In genomic region chr18:48348739-48349138, GRCh38 we compare ENCODE assay signal across 24 cellular contexts.
A peak's percentile ranks its signal among the peaks of the same experiment; 100 is the strongest.
DNase-seq lines count a peak whose midpoint lies in the region; ATAC-seq and TF ChIP-seq lines count a peak whose summit lies in the region.
"Had no signal": no experiment of that assay in that cellular context is flagged by ENCODE, and none has a peak within 500 bp of the region (broad histone marks: within the 10 kb centered on the region; RNA-seq: fewer than 3 reads in every experiment).

No MANE protein-coding gene starts in this region.

- no peak overlapping the region for H3K4me2 ChIP-seq in MM.1S (ENCODE audit: low read depth, low read length)
- H3K4me2 ChIP-seq in hepatocyte: no peak overlapping the region

- intact Hi-C loops in cardiac septum (cut with DNase I) (no loop called here), right cardiac atrium (cut with DNase I) (no loop called here)

- H3K36me3 Mint-ChIP-seq in glutamatergic neuron (ENCODE audit: unreplicated experiment): no peaks in the 10 kb centered on the region
- H3K36me3 Mint-ChIP-seq: mesothelial cell of epicardium; naive thymus-derived CD4-positive, alpha-beta T cell had no signal

- peaks cover 8% of the 10 kb centered on the region for H3K27me3 Mint-ChIP-seq in glutamatergic neuron (ENCODE audit: unreplicated experiment)

- H3F3A ChIP-seq in MM.1S (ENCODE audit: insufficient read depth, low read length): no peaks in the 10 kb centered on the region

- H3K27ac ChIP-seq in right cardiac atrium (ENCODE audit: low read length) (no peak overlapping the region), foreskin keratinocyte (no peak overlapping the region), MM.1S (ENCODE audit: low read length) (no peak overlapping the region), hepatocyte (no peak overlapping the region)
- H3K27ac ChIP-seq: dorsolateral prefrontal cortex, transverse colon had no signal

- H3K36me3 ChIP-seq in MM.1S (replicated peaks; ENCODE audit: insufficient read depth, low read length) (no peaks in the 10 kb centered on the region), hepatocyte (replicated peaks; ENCODE audit: insufficient read depth, low read depth) (no peaks in the 10 kb centered on the region)
- H3K36me3 ChIP-seq: MG63, transverse colon had no signal

- no peaks in the 10 kb centered on the region for H4K20me1 ChIP-seq in MM.1S (ENCODE audit: insufficient read depth, low read length)
- no peaks in the 10 kb centered on the region for H4K20me1 ChIP-seq in hepatocyte (ENCODE audit: insufficient read depth, poor library complexity, severe bottlenecking)

- TF ChIP-seq CTCF in glutamatergic neuron (IDR thresholded peaks at IDR 0.05; ENCODE audit: partially characterized antibody, unreplicated experiment) (no peak), foreskin keratinocyte (conservative IDR thresholded peaks at IDR 0.05) (no peak), MM.1S (IDR thresholded peaks at IDR 0.05; ENCODE audit: low read length) (no peak), hepatocyte (IDR thresholded peaks at IDR 0.05; ENCODE audit: poor library complexity) (no peak)

- H3K27me3 ChIP-seq in right cardiac atrium (ENCODE audit: control insufficient read depth, insufficient read depth): no peaks in the 10 kb centered on the region
- H3K27me3 ChIP-seq in foreskin keratinocyte: peaks cover 25% of the 10 kb centered on the region
- H3K27me3 ChIP-seq in MM.1S (replicated peaks; ENCODE audit: insufficient read depth, low read length): no peaks in the 10 kb centered on the region
- no peaks in the 10 kb centered on the region for H3K27me3 ChIP-seq in hepatocyte
- H3K27me3 ChIP-seq: dorsolateral prefrontal cortex, MG63, transverse colon had no signal

- H3K9ac ChIP-seq in MM.1S (ENCODE audit: low read length): no peak overlapping the region

- 72% methylated on average over 2 of the region's 2 CpGs for WGBS in right cardiac atrium
- 74% methylated on average over 2 of the region's 2 CpGs for WGBS in hepatocyte (ENCODE audit: low lambda C conversion rate, missing lambda C conversion rate)

- peaks cover 16% of the 10 kb centered on the region for H3K4me1 Mint-ChIP-seq in glutamatergic neuron (ENCODE audit: low read depth, unreplicated experiment)
- H3K4me1 Mint-ChIP-seq: activated CD4-positive, alpha-beta T cell treated with anti-CD3 and anti-CD28 coated beads, Interleukin-2, amount 10 ng/mL, durations not matched to agents 24 days and 14 days had no signal

- H3K27ac Mint-ChIP-seq in glutamatergic neuron (ENCODE audit: unreplicated experiment): peak overlapping the region; percentile 80
- H3K27ac Mint-ChIP-seq: activated CD4-positive, alpha-beta T cell treated with anti-CD3 and anti-CD28 coated beads, Interleukin-2, amount 10 ng/mL, durations not matched to agents 24 days and 14 days; activated T-cell treated with anti-CD3 and anti-CD28 coated beads, Interleukin-2, amount 50 U/mL, for 24 hours; mesothelial cell of epicardium; naive thymus-derived CD4-positive, alpha-beta T cell had no signal

- H2AFZ ChIP-seq in MM.1S (ENCODE audit: low read length): no peak overlapping the region
- H2AFZ ChIP-seq in hepatocyte: no peak overlapping the region

- H3K4me1 ChIP-seq in right cardiac atrium (ENCODE audit: control insufficient read depth, insufficient read depth, low read length) (no peaks in the 10 kb centered on the region), foreskin keratinocyte (no peaks in the 10 kb centered on the region), MM.1S (ENCODE audit: low read length) (no peaks in the 10 kb centered on the region), hepatocyte (ENCODE audit: insufficient read depth) (no peaks in the 10 kb centered on the region)
- H3K4me1 ChIP-seq: transverse colon had no signal

- H3K4me3 ChIP-seq in right cardiac atrium (ENCODE audit: low read length): no peak overlapping the region
- H3K4me3 ChIP-seq in MM.1S (ENCODE audit: low read length): no peak overlapping the region
- no peak overlapping the region for H3K4me3 ChIP-seq in hepatocyte
- H3K4me3 ChIP-seq: dorsolateral prefrontal cortex, MG63, transverse colon had no signal

- H3K79me2 ChIP-seq in MM.1S (ENCODE audit: low read length): no peaks in the 10 kb centered on the region
- H3K79me2 ChIP-seq in hepatocyte: no peaks in the 10 kb centered on the region

- H3K9me2 ChIP-seq in MM.1S (replicated peaks; ENCODE audit: insufficient read depth, low read length) (no peaks in the 10 kb centered on the region), hepatocyte (replicated peaks; ENCODE audit: insufficient read depth) (no peaks in the 10 kb centered on the region)

- H3K9me3 ChIP-seq in right cardiac atrium (ENCODE audit: control insufficient read depth, low read length): no peaks in the 10 kb centered on the region
- H3K9me3 ChIP-seq in MM.1S (replicated peaks; ENCODE audit: insufficient read depth, low read length): no peaks in the 10 kb centered on the region
- H3K9me3 ChIP-seq in hepatocyte (ENCODE audit: low read depth): no peaks in the 10 kb centered on the region
- H3K9me3 ChIP-seq: MG63, transverse colon had no signal

- H3K4me3 Mint-ChIP-seq in glutamatergic neuron (ENCODE audit: unreplicated experiment): peak overlapping the region; percentile 10
- H3K4me3 Mint-ChIP-seq: activated CD4-positive, alpha-beta T cell treated with anti-CD3 and anti-CD28 coated beads, Interleukin-2, amount 10 ng/mL, durations not matched to agents 24 days and 14 days; activated T-cell treated with anti-CD3 and anti-CD28 coated beads, Interleukin-2, amount 50 U/mL, for 24 hours; mesothelial cell of epicardium; naive thymus-derived CD4-positive, alpha-beta T cell had no signal

- no peak for ATAC-seq in right cardiac atrium
- no peak for ATAC-seq in foreskin keratinocyte
- ATAC-seq in HG02870 (IDR thresholded peaks at IDR 0.05; ENCODE audit: unreplicated experiment): no peak
- ATAC-seq: HCT116; left ventricle myocardium superior; naive thymus-derived CD4-positive, alpha-beta T cell had no signal

- peaks cover 5% of the 10 kb centered on the region for H3K9me3 Mint-ChIP-seq in glutamatergic neuron (ENCODE audit: unreplicated experiment)
- H3K9me3 Mint-ChIP-seq: activated CD4-positive, alpha-beta T cell treated with anti-CD3 and anti-CD28 coated beads, Interleukin-2, amount 10 ng/mL, durations not matched to agents 24 days and 14 days; activated T-cell treated with anti-CD3 and anti-CD28 coated beads, Interleukin-2, amount 50 U/mL, for 24 hours; mesothelial cell of epicardium; naive thymus-derived CD4-positive, alpha-beta T cell had no signal

- DNase-seq in cardiac septum (ENCODE audit: low spot score): peak; percentile 64
- no peak for DNase-seq in right cardiac atrium
- DNase-seq in NCI-H2196 treated with DMSO at 0.1 percent for 48 hours (lab: John Stamatoyannopoulos, UW; ENCODE audit: unreplicated experiment): peak; percentile 57
- DNase-seq in glutamatergic neuron: peak; percentile 80
- no peak for DNase-seq in foreskin keratinocyte
- DNase-seq in MM.1S: no peak
- no peak for DNase-seq in hepatocyte (ENCODE audit: low spot score)
- DNase-seq: activated CD4-positive, alpha-beta T cell treated with anti-CD3 and anti-CD28 coated beads, Interleukin-2, amount 10 ng/mL, durations not matched to agents 24 days and 14 days; activated naive CD4-positive, alpha-beta T cell; activated T-cell treated with anti-CD3 and anti-CD28 coated beads, Interleukin-2, amount 50 U/mL, for 24 hours; cerebellar nuclear complex; dorsolateral prefrontal cortex; EL; KG1; left ventricle myocardium superior; MG63; naive thymus-derived CD4-positive, alpha-beta T cell; NCI-H2171; OCI-M1; retina; transverse colon had no signal

Comparison
In these comparisons a context has a peak if more than half of its experiments do, and no peak if none do; other contexts are left out.
1. DNase-seq: peak in cardiac septum (single experiment), NCI-H2196 treated with DMSO at 0.1 percent for 48 hours (single experiment) and glutamatergic neuron (single experiment); none in right cardiac atrium (0 of 3), foreskin keratinocyte (0 of 2), MM.1S (single experiment) and hepatocyte (single experiment).